ENCODE assay signal across 12 cellular contexts in the genomic region with DNA sequence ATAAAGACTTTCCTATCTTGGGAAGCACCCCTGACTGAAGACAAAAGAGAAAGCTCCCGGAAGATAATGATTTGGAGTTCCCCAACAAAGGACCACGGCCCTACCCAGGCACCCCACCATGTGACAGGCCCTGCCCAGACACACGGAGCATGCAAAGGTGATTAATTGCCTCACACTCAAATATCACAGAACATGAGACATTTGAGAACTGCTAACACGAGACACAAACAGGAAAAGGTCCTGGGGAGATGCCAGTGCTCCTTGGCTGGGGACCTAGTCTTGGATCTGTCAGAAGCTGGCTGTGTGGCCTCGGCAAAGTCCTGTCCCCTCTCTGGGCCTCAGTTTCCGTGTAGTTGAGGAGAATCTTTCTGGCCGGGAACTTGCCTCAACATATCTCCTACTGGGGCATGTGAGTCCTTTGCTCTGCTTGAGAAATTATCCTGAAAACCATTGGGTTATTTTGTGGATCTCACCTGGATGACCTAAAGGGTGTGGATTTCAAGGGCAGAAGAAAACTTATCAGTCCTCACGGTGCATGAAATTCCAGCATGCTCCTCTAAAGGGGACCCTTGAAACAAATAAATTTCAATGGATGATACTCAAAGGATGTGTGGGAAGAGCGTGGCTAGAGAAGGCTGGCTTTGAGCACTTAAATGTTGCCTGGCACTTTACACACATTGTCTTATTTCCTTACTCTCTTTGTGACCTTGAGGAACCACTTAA.
DNase-seq lines count a peak whose midpoint lies in the region; ATAC-seq and TF ChIP-seq lines count a peak whose summit lies in the region.
"Had no signal": no experiment of that assay in that cellular context is flagged by ENCODE, and none has a peak within 500 bp of the region (broad histone marks: within the 10 kb centered on the region; RNA-seq: fewer than 3 reads in every experiment).

No MANE protein-coding gene starts in this region.

- H3K36me3 Mint-ChIP-seq in T-helper 2 cell treated with Interferon-gamma antibody and Interleukin-4, amounts not matched to agents 5 μg/mL and 100 μg/mL, for 36 hours (ENCODE audit: low read depth): no peaks in the 10 kb centered on the region
- H3K36me3 Mint-ChIP-seq in WTC11: no peaks in the 10 kb centered on the region

- H2AFZ ChIP-seq in OCI-LY3 (ENCODE audit: low read depth, low read length) (peak overlapping the region; percentile 22; the same call in 1 of the 2 replicates), neuronal stem cell (ENCODE audit: low read length) (peak overlapping the region; percentile 23)

- H3K4ac ChIP-seq in neuronal stem cell (ENCODE audit: low read length): no peak overlapping the region

- no peak overlapping the region for H2BK15ac ChIP-seq in neuronal stem cell (ENCODE audit: low read length)

- no peak overlapping the region for H3K4me2 ChIP-seq in OCI-LY3 (ENCODE audit: low read length)
- no peak overlapping the region for H3K4me2 ChIP-seq in neuronal stem cell (ENCODE audit: insufficient read depth, low read length, poor library complexity, severe bottlenecking)

- POLR2A ChIA-PET in WTC11 (lab: Charles Lee): no interaction called here

- H3K79me2 ChIP-seq in OCI-LY3 (ENCODE audit: low read length): no peaks in the 10 kb centered on the region

- H3K4me1 ChIP-seq in OCI-LY3 (ENCODE audit: low read length): peaks cover 5% of the 10 kb centered on the region
- H3K4me1 ChIP-seq in neuronal stem cell (ENCODE audit: control insufficient read depth in 2 of 2, insufficient read depth in 1 of 2, low read depth in 1 of 2, low read length in 2 of 2): no peaks in the 10 kb centered on the region

- no peaks in the 10 kb centered on the region for H4K20me1 ChIP-seq in OCI-LY3 (ENCODE audit: insufficient read depth, low read length)

- H3K4me1 Mint-ChIP-seq in T-helper 2 cell treated with Interferon-gamma antibody and Interleukin-4, amounts not matched to agents 5 μg/mL and 100 μg/mL, for 36 hours (ENCODE audit: low read depth): no peaks in the 10 kb centered on the region
- peaks cover 19% of the 10 kb centered on the region for H3K4me1 Mint-ChIP-seq in WTC11
- H3K4me1 Mint-ChIP-seq: activated naive CD8-positive, alpha-beta T cell treated with anti-CD3 and anti-CD28 coated beads, Interleukin-2, amount 50 U/mL, for 24 hours; B cell had no signal

- H3K36me3 ChIP-seq in OCI-LY3 (replicated peaks; ENCODE audit: low read depth, low read length): no peaks in the 10 kb centered on the region
- H3K36me3 ChIP-seq in neuronal stem cell (replicated peaks in 1 of 2; ENCODE audit: control insufficient read depth in 2 of 2, insufficient read depth in 2 of 2, low read length in 2 of 2): no peaks in the 10 kb centered on the region

- CTCF ChIA-PET in WTC11 (lab: Charles Lee): no interaction called here

- no peak overlapping the region for H3K18ac ChIP-seq in neuronal stem cell (ENCODE audit: low read length)

- H3K23ac ChIP-seq in neuronal stem cell (ENCODE audit: low read depth, low read length, poor library complexity): no peak overlapping the region

- no peak overlapping the region for H2BK5ac ChIP-seq in neuronal stem cell (ENCODE audit: low read length)

- no peaks in the 10 kb centered on the region for H3K79me1 ChIP-seq in neuronal stem cell (ENCODE audit: low read depth, low read length)

- no peaks in the 10 kb centered on the region for H3K9me3 Mint-ChIP-seq in T-helper 2 cell treated with Interferon-gamma antibody and Interleukin-4, amounts not matched to agents 5 μg/mL and 100 μg/mL, for 36 hours
- H3K9me3 Mint-ChIP-seq in WTC11: no peaks in the 10 kb centered on the region
- H3K9me3 Mint-ChIP-seq: activated naive CD8-positive, alpha-beta T cell treated with anti-CD3 and anti-CD28 coated beads, Interleukin-2, amount 50 U/mL, for 24 hours had no signal

- H3K27ac ChIP-seq in C4-2B: peak overlapping the region; percentile 9; the same call in 1 of the 2 replicates
- H3K27ac ChIP-seq in OCI-LY3 (ENCODE audit: low read length): no peak overlapping the region
- no peak overlapping the region for H3K27ac ChIP-seq in neuronal stem cell (replicated peaks; ENCODE audit: low read length)
- no peak overlapping the region for H3K27ac ChIP-seq in coronary artery

- H3K4me3 ChIP-seq in OCI-LY3 (ENCODE audit: low read length): no peak overlapping the region
- H3K4me3 ChIP-seq in neuronal stem cell (ENCODE audit: low read length in 2 of 2): no peak overlapping the region
- no peak overlapping the region for H3K4me3 ChIP-seq in coronary artery
- H3K4me3 ChIP-seq: mucosa of descending colon had no signal

- no peak overlapping the region for H2BK120ac ChIP-seq in neuronal stem cell (ENCODE audit: low read depth, low read length)

- DNase-seq in fibroblast of gingiva (ENCODE audit: low read depth): peak; percentile 56
- no peak for DNase-seq in neuronal stem cell (ENCODE audit: low spot score)
- DNase-seq in T-helper 2 cell treated with Interferon-gamma antibody and Interleukin-4, amounts not matched to agents 5 μg/mL and 100 μg/mL, for 36 hours (ENCODE audit: low spot score): no peak
- no peak for DNase-seq in coronary artery (ENCODE audit: low spot score)
- no peak for DNase-seq in WTC11 (ENCODE audit: low spot score)
- DNase-seq: activated naive CD8-positive, alpha-beta T cell treated with anti-CD3 and anti-CD28 coated beads, Interleukin-2, amount 50 U/mL, for 24 hours; mucosa of descending colon; small intestine had no signal

- no peak overlapping the region for H3K4me3 Mint-ChIP-seq in T-helper 2 cell treated with Interferon-gamma antibody and Interleukin-4, amounts not matched to agents 5 μg/mL and 100 μg/mL, for 36 hours
- H3K4me3 Mint-ChIP-seq in WTC11: no peak overlapping the region
- H3K4me3 Mint-ChIP-seq: activated naive CD8-positive, alpha-beta T cell treated with anti-CD3 and anti-CD28 coated beads, Interleukin-2, amount 50 U/mL, for 24 hours; B cell had no signal

- H3K27ac Mint-ChIP-seq in T-helper 2 cell treated with Interferon-gamma antibody and Interleukin-4, amounts not matched to agents 5 μg/mL and 100 μg/mL, for 36 hours: no peak overlapping the region
- no peak overlapping the region for H3K27ac Mint-ChIP-seq in WTC11
- H3K27ac Mint-ChIP-seq: activated naive CD8-positive, alpha-beta T cell treated with anti-CD3 and anti-CD28 coated beads, Interleukin-2, amount 50 U/mL, for 24 hours; B cell had no signal

- no peak overlapping the region for H2AK5ac ChIP-seq in neuronal stem cell (ENCODE audit: low read depth, low read length)

- H3K27me3 Mint-ChIP-seq in T-helper 2 cell treated with Interferon-gamma antibody and Interleukin-4, amounts not matched to agents 5 μg/mL and 100 μg/mL, for 36 hours (ENCODE audit: low read depth): peaks cover 5% of the 10 kb centered on the region
- no peaks in the 10 kb centered on the region for H3K27me3 Mint-ChIP-seq in WTC11 (ENCODE audit: low read depth)

- H3K9me3 ChIP-seq in OCI-LY3 (ENCODE audit: insufficient read depth, low read length) (no peaks in the 10 kb centered on the region), neuronal stem cell (replicated peaks in 1 of 2; ENCODE audit: control insufficient read depth in 2 of 2, insufficient read depth in 1 of 2, low read depth in 1 of 2, low read length in 2 of 2) (no peaks in the 10 kb centered on the region)
- H3K9me3 ChIP-seq: mucosa of descending colon had no signal

- H3K27me3 ChIP-seq in OCI-LY3 (ENCODE audit: low read depth, low read length): peaks cover 27% of the 10 kb centered on the region
- peaks cover 0 to 13% (median 0%) of the 10 kb centered on the region in 3 experiments for H3K27me3 ChIP-seq in neuronal stem cell (ENCODE audit: control insufficient read depth in 3 of 3, insufficient read depth in 3 of 3, low read depth in 1 of 3, low read length in 3 of 3)

- WGBS in neuronal stem cell (ENCODE audit: extremely low coverage in 2 of 2, insufficient read length in 2 of 2, insufficient replicate concordance in 1 of 2), 2 donors: no CpG with 5 or more reads among the region's 9 CpGs

- no peak overlapping the region for H2BK12ac ChIP-seq in neuronal stem cell (ENCODE audit: low read length)

- no peak for ATAC-seq in WTC11
- no peak for ATAC-seq in HG02840 (IDR thresholded peaks at IDR 0.05; ENCODE audit: low FRiP score, unreplicated experiment)
- ATAC-seq: activated naive CD8-positive, alpha-beta T cell treated with anti-CD3 and anti-CD28 coated beads, Interleukin-2, amount 50 U/mL, for 24 hours; mucosa of descending colon had no signal

- no peak overlapping the region for H3K9ac ChIP-seq in OCI-LY3 (ENCODE audit: low read length)
- H3K9ac ChIP-seq in neuronal stem cell (ENCODE audit: low read depth, low read length, poor library complexity): no peak overlapping the region

- H4K91ac ChIP-seq in neuronal stem cell (ENCODE audit: low read depth, low read length, poor library complexity): no peak overlapping the region

- TF ChIP-seq CTCF in C4-2B (conservative IDR thresholded peaks at IDR 0.05) (no peak), OCI-LY3 (IDR thresholded peaks at IDR 0.05; ENCODE audit: low read depth, low read length) (no peak), coronary artery (IDR thresholded peaks at IDR 0.05) (no peak), WTC11 (IDR thresholded peaks at IDR 0.05) (no peak)

- no peak overlapping the region for H4K8ac ChIP-seq in neuronal stem cell (ENCODE audit: low read depth, low read length)

- no peak overlapping the region for H3K14ac ChIP-seq in neuronal stem cell (ENCODE audit: low read length)

TF ChIP-seq in WTC11, 78 proteins besides CTCF, POLR2A, EP300 and RAD21 (continues in another document):
- TF ChIP-seq ZNF423 (CRISPR knock-in tag; IDR thresholded peaks at IDR 0.05) (no peak), USF1 (CRISPR knock-in tag; IDR thresholded peaks at IDR 0.05) (no peak), MYBL2 (CRISPR knock-in tag; IDR thresholded peaks at IDR 0.05) (no peak), OVOL2 (CRISPR knock-in tag; IDR thresholded peaks at IDR 0.05; ENCODE audit: borderline replicate concordance) (no peak), ZNF121 (CRISPR knock-in tag; IDR thresholded peaks at IDR 0.05) (no peak), SOX15 (CRISPR knock-in tag; IDR thresholded peaks at IDR 0.05) (no peak)
- TF ChIP-seq, protein P1, sequence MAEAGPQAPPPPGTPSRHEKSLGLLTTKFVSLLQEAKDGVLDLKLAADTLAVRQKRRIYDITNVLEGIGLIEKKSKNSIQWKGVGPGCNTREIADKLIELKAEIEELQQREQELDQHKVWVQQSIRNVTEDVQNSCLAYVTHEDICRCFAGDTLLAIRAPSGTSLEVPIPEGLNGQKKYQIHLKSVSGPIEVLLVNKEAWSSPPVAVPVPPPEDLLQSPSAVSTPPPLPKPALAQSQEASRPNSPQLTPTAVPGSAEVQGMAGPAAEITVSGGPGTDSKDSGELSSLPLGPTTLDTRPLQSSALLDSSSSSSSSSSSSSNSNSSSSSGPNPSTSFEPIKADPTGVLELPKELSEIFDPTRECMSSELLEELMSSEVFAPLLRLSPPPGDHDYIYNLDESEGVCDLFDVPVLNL (CRISPR knock-in tag; IDR thresholded peaks at IDR 0.05; ENCODE audit: borderline replicate concordance, low read depth): no peak
